Comparison of ENCODE assay signal across 10 cellular contexts in the genomic region with DNA sequence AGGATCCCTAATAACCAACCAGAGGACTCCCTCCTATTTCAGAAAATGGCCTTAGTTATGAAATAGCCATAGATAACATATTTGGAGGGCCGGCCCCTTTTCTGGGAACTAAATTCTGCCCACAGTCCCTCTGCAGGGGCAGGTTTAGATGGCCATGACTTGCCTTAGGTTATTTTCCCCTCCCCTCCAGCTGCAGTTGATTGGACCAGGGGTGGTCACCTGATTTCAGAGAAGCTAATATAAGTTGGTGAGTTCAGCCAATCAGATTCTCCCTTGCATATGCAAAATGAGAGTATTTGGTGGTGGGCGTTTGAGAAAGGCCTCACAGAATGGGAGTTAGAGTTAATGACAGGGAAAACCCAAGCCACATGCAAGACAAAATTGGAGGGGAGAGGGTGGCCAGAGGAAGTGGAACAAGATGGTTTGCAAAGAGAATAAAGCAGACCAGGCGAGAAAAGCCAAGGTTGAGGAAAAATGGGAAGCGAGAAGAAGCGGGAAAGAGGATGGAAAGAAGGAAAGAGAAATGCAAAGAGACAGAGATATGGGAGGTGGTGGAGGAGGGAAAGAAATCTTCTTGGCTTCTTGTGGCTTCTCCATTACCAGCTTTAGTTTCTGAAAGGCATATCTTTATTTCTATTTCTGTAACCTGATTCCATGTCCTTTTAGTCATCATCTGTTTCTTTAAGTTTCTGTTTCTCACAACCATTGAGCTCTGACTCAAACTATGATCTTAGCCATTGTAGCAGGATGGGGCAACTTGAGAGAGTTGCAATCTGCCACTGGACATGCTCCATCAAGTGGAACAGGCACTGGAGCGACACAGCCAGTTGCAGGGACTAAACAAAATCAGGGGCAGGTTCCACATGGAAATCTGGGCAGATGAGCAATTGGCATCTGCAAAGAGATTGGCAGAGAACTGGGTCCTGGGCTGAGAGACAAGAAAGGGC.
DNase-seq lines count a peak whose midpoint lies in the region; ATAC-seq and TF ChIP-seq lines count a peak whose summit lies in the region.
"Had no signal": no experiment of that assay in that cellular context is flagged by ENCODE, and none has a peak within 500 bp of the region (broad histone marks: within the 10 kb centered on the region; RNA-seq: fewer than 3 reads in every experiment).

No MANE protein-coding gene starts in this region.

- H3K9me3 Mint-ChIP-seq in stimulated activated memory B cell treated with anti-CD40 and anti-IgM and Interleukin-4, amounts not matched to agents 10 μg/mL and 1 μg/mL and 100 μg/mL, for 72 hours, result peaks cover 10% of the 10 kb centered on the region

- peaks cover 7% of the 10 kb centered on the region for H3K4me1 Mint-ChIP-seq in stimulated activated memory B cell treated with anti-CD40 and anti-IgM and Interleukin-4, amounts not matched to agents 10 μg/mL and 1 μg/mL and 100 μg/mL, for 72 hours

- no peak overlapping the region for H3K27ac Mint-ChIP-seq in stimulated activated memory B cell treated with anti-CD40 and anti-IgM and Interleukin-4, amounts not matched to agents 10 μg/mL and 1 μg/mL and 100 μg/mL, for 72 hours

- no peaks in the 10 kb centered on the region for H3K27me3 ChIP-seq in tibial artery
- H3K27me3 ChIP-seq: ascending aorta had no signal

- peak; percentile 67 for ATAC-seq in GM18502 (IDR thresholded peaks at IDR 0.05; ENCODE audit: poor library complexity, unreplicated experiment)
- ATAC-seq in GM21447 (IDR thresholded peaks at IDR 0.05; ENCODE audit: unreplicated experiment), result peak; percentile 69
- peak; percentile 60 for ATAC-seq in HG03354 (IDR thresholded peaks at IDR 0.05; ENCODE audit: poor library complexity, severe bottlenecking, unreplicated experiment)
- ATAC-seq in stimulated activated memory B cell treated with anti-CD40 and anti-IgM and Interleukin-4, amounts not matched to agents 10 μg/mL and 1 μg/mL and 100 μg/mL, for 72 hours, result no peak

- peaks cover 0 to 3% (median 0%) of the 10 kb centered on the region in 3 donors for H3K9me3 ChIP-seq in tibial artery
- H3K9me3 ChIP-seq: ascending aorta had no signal

- H3K4me3 Mint-ChIP-seq in stimulated activated memory B cell treated with anti-CD40 and anti-IgM and Interleukin-4, amounts not matched to agents 10 μg/mL and 1 μg/mL and 100 μg/mL, for 72 hours, result no peak overlapping the region

- intact Hi-C loops in tibial artery (cut with DNase I; ENCODE audit: low total_unique reads), result no loop called here

- no peak overlapping the region for H3K27ac ChIP-seq in tibial artery
- H3K27ac ChIP-seq: ascending aorta had no signal

- no peaks in the 10 kb centered on the region for H3K4me1 ChIP-seq in tibial artery
- H3K4me1 ChIP-seq: ascending aorta had no signal

- H3K36me3 Mint-ChIP-seq in stimulated activated memory B cell treated with anti-CD40 and anti-IgM and Interleukin-4, amounts not matched to agents 10 μg/mL and 1 μg/mL and 100 μg/mL, for 72 hours, result peaks cover 12% of the 10 kb centered on the region

- no peaks in the 10 kb centered on the region for H3K36me3 ChIP-seq in tibial artery
- H3K36me3 ChIP-seq: ascending aorta had no signal

- DNase-seq in ecto neural progenitor cell (ENCODE audit: low spot score) (peak; percentile 17), tibial artery (no peak), NCI-H1436 treated with DMSO at 0.1 percent for 48 hours (lab: John Stamatoyannopoulos, UW) (no peak), COR-L47 (lab: John Stamatoyannopoulos, UW) (no peak)
- DNase-seq: NCI-H345 had no signal

- no peaks in the 10 kb centered on the region for H3K27me3 Mint-ChIP-seq in stimulated activated memory B cell treated with anti-CD40 and anti-IgM and Interleukin-4, amounts not matched to agents 10 μg/mL and 1 μg/mL and 100 μg/mL, for 72 hours

- TF ChIP-seq CTCF in tibial artery (IDR thresholded peaks at IDR 0.05), result no peak

- no peak overlapping the region for H3K4me3 ChIP-seq in tibial artery
- H3K4me3 ChIP-seq: ascending aorta had no signal
